Comparison of ENCODE assay signal across 25 cellular contexts in the genomic region with DNA sequence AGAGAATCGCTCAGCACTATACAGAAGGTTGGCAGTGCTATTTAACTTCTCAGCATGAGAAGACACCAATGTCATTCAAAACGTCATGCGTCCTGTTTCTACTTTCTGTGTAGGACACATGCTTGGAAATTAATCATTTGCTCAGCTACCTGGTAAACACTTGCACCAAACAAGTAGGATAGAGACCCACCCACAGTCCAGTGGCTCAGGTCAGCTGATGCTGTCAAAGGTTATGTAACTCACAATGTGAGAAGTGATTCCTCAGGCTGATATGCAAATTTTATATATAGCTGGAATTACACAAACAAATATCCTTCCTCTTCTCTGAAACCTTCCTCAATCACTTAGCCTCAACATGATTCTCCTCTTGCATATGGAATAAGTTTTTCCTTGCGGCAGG.
"Had no signal": no experiment of that assay in that cellular context is flagged by ENCODE, and none has a peak within 500 bp of the region (broad histone marks: within the 10 kb centered on the region; RNA-seq: fewer than 3 reads in every experiment).

No MANE protein-coding gene starts in this region.

- H3K4me1 Mint-ChIP-seq: activated naive CD8-positive, alpha-beta T cell treated with anti-CD3 and anti-CD28 coated beads for 36 hours; memory B cell; nephron progenitor cell had no signal

- H3K9me3 ChIP-seq: esophagus muscularis mucosa, testis had no signal

- H3K27ac Mint-ChIP-seq: activated B cell treated with CpG ODN at 0.5 μM for 24 hours; activated CD4-positive, alpha-beta T cell treated with anti-CD3 and anti-CD28 coated beads for 36 hours; activated naive CD8-positive, alpha-beta T cell treated with anti-CD3 and anti-CD28 coated beads for 36 hours; memory B cell; nephron progenitor cell; type B pancreatic cell had no signal

- H3K27me3 ChIP-seq: esophagus muscularis mucosa, testis had no signal

- H3K27ac ChIP-seq: esophagus muscularis mucosa, parathyroid adenoma, testis had no signal

- DNase-seq: activated B cell treated with CpG ODN at 0.5 μM for 24 hours; activated CD4-positive, alpha-beta T cell treated with anti-CD3 and anti-CD28 coated beads for 36 hours; activated CD4-positive, alpha-beta T cell treated with anti-CD3 and anti-CD28 coated beads, Interleukin-2, amount 50 U/mL, for 4 hours; activated CD8-positive, alpha-beta memory T cell treated with anti-CD3 and anti-CD28 coated beads for 24 hours; activated CD8-positive, alpha-beta memory T cell treated with anti-CD3 and anti-CD28 coated beads, Interleukin-2, amount 50 U/mL, for 4 hours; activated naive CD4-positive, alpha-beta T cell treated with Interleukin-2 at 50 U/mL for 16 hours; activated naive CD8-positive, alpha-beta T cell treated with anti-CD3 and anti-CD28 coated beads for 36 hours; activated T-cell treated with anti-CD3 and anti-CD28 coated beads, Interleukin-2, amount 50 U/mL, for 24 hours; dermis blood vessel endothelial cell; effector memory CD8-positive, alpha-beta T cell; hippocampal formation; kidney glomerular epithelial cell; nephron progenitor cell; nucleus accumbens; stimulated activated CD4-positive, alpha-beta T cell treated with anti-CD3 and anti-CD28 coated beads, Interleukin-15, amount 100 ng/mL, for 24 hours; stimulated activated naive CD4-positive, alpha-beta T cell; T-helper 1 cell; T-helper 9 cell; testis had no signal

- ATAC-seq: activated CD4-positive, alpha-beta T cell treated with anti-CD3 and anti-CD28 coated beads for 36 hours; sciatic nerve had no signal

- H3K4me3 ChIP-seq: esophagus muscularis mucosa, smooth muscle cell, testis had no signal

- H3K9me3 Mint-ChIP-seq: activated B cell treated with CpG ODN at 0.5 μM for 24 hours; activated naive CD8-positive, alpha-beta T cell treated with anti-CD3 and anti-CD28 coated beads for 36 hours; activated T-cell treated with anti-CD3 and anti-CD28 coated beads, Interleukin-2, amount 50 U/mL, for 24 hours; effector memory CD8-positive, alpha-beta T cell; memory B cell; nephron progenitor cell; type B pancreatic cell had no signal

- H3K4me1 ChIP-seq: esophagus muscularis mucosa, parathyroid adenoma, testis had no signal

- H3K4me3 Mint-ChIP-seq: activated B cell treated with CpG ODN at 0.5 μM for 24 hours; activated CD4-positive, alpha-beta T cell treated with anti-CD3 and anti-CD28 coated beads for 36 hours; activated naive CD8-positive, alpha-beta T cell treated with anti-CD3 and anti-CD28 coated beads for 36 hours; activated T-cell treated with anti-CD3 and anti-CD28 coated beads, Interleukin-2, amount 50 U/mL, for 24 hours; memory B cell; nephron progenitor cell; type B pancreatic cell had no signal
